ENCODE assay signal across 15 cellular contexts in the genomic region with DNA sequence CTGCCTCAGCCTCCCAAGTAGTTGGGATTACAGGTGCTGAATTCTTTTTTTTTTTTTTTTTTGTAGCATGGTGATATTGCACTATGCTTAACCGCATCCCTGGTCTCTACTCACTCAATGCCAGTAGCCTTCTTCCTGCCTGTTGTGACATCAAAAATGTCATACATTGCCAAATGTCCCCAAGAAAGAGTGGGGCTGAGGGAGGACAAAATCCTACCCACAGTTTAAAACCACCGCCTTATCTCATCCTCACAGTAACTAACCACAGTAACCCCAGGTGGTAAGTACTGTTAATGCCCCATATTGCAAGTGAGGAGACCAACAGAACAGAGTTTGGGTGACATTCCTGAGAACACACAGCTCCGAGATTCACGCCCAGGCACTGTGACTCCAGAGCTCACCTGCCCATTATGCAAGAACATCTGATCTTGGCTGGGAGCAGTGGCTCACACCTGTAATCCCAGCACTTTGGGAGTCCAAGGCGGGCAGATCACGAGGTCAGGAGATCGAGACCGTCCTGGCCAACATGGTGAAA. TPM values are rescaled to one million over a fixed set of nuclear protein-coding genes. Genes with fewer than 3 reads are reported as not detected.
DNase-seq lines count a peak whose midpoint lies in the region; ATAC-seq and TF ChIP-seq lines count a peak whose summit lies in the region.
"Had no signal": no experiment of that assay in that cellular context is flagged by ENCODE, and none has a peak within 500 bp of the region (broad histone marks: within the 10 kb centered on the region; RNA-seq: fewer than 3 reads in every experiment).

No MANE protein-coding gene starts in this region.

- peaks cover 8% of the 10 kb centered on the region for H3K4me1 ChIP-seq in lower lobe of right lung
- H3K4me1 ChIP-seq: right atrium auricular region had no signal

- no peaks in the 10 kb centered on the region for H3K27me3 Mint-ChIP-seq in CD4-positive, alpha-beta T cell

- no peak overlapping the region for H3K4me3 ChIP-seq in lower lobe of right lung
- H3K4me3 ChIP-seq: right atrium auricular region, stomach had no signal

- H3K4me3 Mint-ChIP-seq in CD4-positive, alpha-beta T cell, result no peak overlapping the region
- H3K4me3 Mint-ChIP-seq: HFFc6 had no signal

- H3K27ac Mint-ChIP-seq in CD4-positive, alpha-beta T cell, result peak overlapping the region; percentile 71
- H3K27ac Mint-ChIP-seq: HFFc6 had no signal

- CTCF ChIA-PET in CD4-positive, alpha-beta T cell (lab: Charles Lee), result interaction anchor here (1.0 to 1.5 kb wide), 6 partner anchors 10 to 97 kb away, joined by 3 to 5 read pairs (median 3); no protein-coding TSS in a partner anchor

- intact Hi-C loops in CD4-positive, alpha-beta T cell (cut with DNase I, micrococcal nuclease), result no loop called here
- intact Hi-C loops in lower lobe of right lung (cut with DNase I), result no loop called here

- H3K36me3 ChIP-seq in KOPT-K1 (ENCODE audit: insufficient read depth, low read length), result peaks cover 51% of the 10 kb centered on the region
- H3K36me3 ChIP-seq in lower lobe of right lung, result no peaks in the 10 kb centered on the region
- H3K36me3 ChIP-seq: right atrium auricular region had no signal

- H3K4me1 Mint-ChIP-seq in CD4-positive, alpha-beta T cell (ENCODE audit: low read depth), result peaks cover 27% of the 10 kb centered on the region

- H3K9me3 Mint-ChIP-seq in CD4-positive, alpha-beta T cell, result no peaks in the 10 kb centered on the region
- H3K9me3 Mint-ChIP-seq: HFFc6 had no signal

- H3K36me3 Mint-ChIP-seq in CD4-positive, alpha-beta T cell (ENCODE audit: low read depth), result peaks cover 25% of the 10 kb centered on the region

- no peak overlapping the region for H3K27ac ChIP-seq in CD4-positive, alpha-beta T cell (ENCODE audit: low read depth, low read length)
- H3K27ac ChIP-seq in KOPT-K1 (ENCODE audit: low read depth, low read length, poor library complexity, severe bottlenecking) (peak overlapping the region; percentile 68), lower lobe of right lung (no peak overlapping the region)
- H3K27ac ChIP-seq: right atrium auricular region, stomach had no signal

- POLR2A ChIA-PET in CD4-positive, alpha-beta T cell (lab: Charles Lee), result interaction anchor here (0.8 to 4.6 kb wide), 6 partner anchors 10 to 22 kb away, joined by 3 to 24 read pairs (median 6); a partner anchor contains a TSS

- no peaks in the 10 kb centered on the region for H3K9me3 ChIP-seq in CD4-positive, alpha-beta T cell (ENCODE audit: control insufficient read depth, low read length)
- no peaks in the 10 kb centered on the region for H3K9me3 ChIP-seq in KOPT-K1 (ENCODE audit: insufficient read depth, low read length, poor library complexity, severe bottlenecking)
- H3K9me3 ChIP-seq in lower lobe of right lung, result no peaks in the 10 kb centered on the region
- H3K9me3 ChIP-seq: right atrium auricular region, stomach had no signal

- no peak for DNase-seq in CD4-positive, alpha-beta T cell
- DNase-seq in UCSD-AML1 (lab: John Stamatoyannopoulos, UW; ENCODE audit: unreplicated experiment) (peak; percentile 42), lower lobe of right lung (no peak)
- no peak for DNase-seq in stimulated activated CD8-positive, alpha-beta memory T cell treated with anti-CD3 and anti-CD28 coated beads, Interleukin-4, amount 100 ng/mL, for 48 hours
- DNase-seq in activated CD4-positive, CD25-positive, alpha-beta regulatory T cell treated with anti-CD3 and anti-CD28 coated beads, Interleukin-2, amount 50 U/mL, for 72 hours, result no peak
- DNase-seq: anterior cingulate cortex; C1 segment of cervical spinal cord; HFFc6; NCI-H187 treated with DMSO at 0.1 percent for 48 hours; stimulated activated CD4-positive, alpha-beta T cell treated with anti-CD3 and anti-CD28 coated beads, Interleukin-4, amount 100 ng/mL, for 4 hours; stomach had no signal

- ATAC-seq in CD4-positive, alpha-beta T cell (ENCODE audit: poor library complexity), result peak; percentile 67
- ATAC-seq in lower lobe of right lung, result peak; percentile 15 to 61
- ATAC-seq in GM19467 (IDR thresholded peaks at IDR 0.05; ENCODE audit: unreplicated experiment), result no peak
- no peak for ATAC-seq in GM19395 (IDR thresholded peaks at IDR 0.05; ENCODE audit: unreplicated experiment)

- TF ChIP-seq CTCF in CD4-positive, alpha-beta T cell (IDR thresholded peaks at IDR 0.05), result no peak
- TF ChIP-seq CTCF in lower lobe of right lung (IDR thresholded peaks at IDR 0.05), result no peak

- no peaks in the 10 kb centered on the region for H3K27me3 ChIP-seq in CD4-positive, alpha-beta T cell (ENCODE audit: control insufficient read depth, insufficient read depth, low read length)
- no peaks in the 10 kb centered on the region for H3K27me3 ChIP-seq in lower lobe of right lung (ENCODE audit: low read depth)
- H3K27me3 ChIP-seq: right atrium auricular region, stomach had no signal

RNA-seq across cellular contexts. Expression of a gene that starts 19.6 kb away (rescaled TPM):
- total RNA-seq in CD4-positive, alpha-beta T cell, result 10 to 100 TPM in 1 of 2 experiments, 1 to 10 TPM in 1; 9.8 to 11.9 TPM
- 2.1 TPM for total RNA-seq in lower lobe of right lung

RNA-seq across cellular contexts. Expression of a gene that starts 23.6 kb away (rescaled TPM):
- 10 to 100 TPM; 39.7 to 42.3 TPM for total RNA-seq in CD4-positive, alpha-beta T cell
- 39.0 TPM for total RNA-seq in lower lobe of right lung

Comparison
In these comparisons a context has a peak if more than half of its experiments do, and no peak if none do; other contexts are left out.
1. ATAC-seq: peak in CD4-positive, alpha-beta T cell (single experiment) and lower lobe of right lung (2 of 2); none in GM19467 (single experiment) and GM19395 (single experiment).